Comparison of ENCODE assay signal across 8 cellular contexts in genomic region chr22:36065462-36065774, GRCh38. TPM values are rescaled to one million over a fixed set of nuclear protein-coding genes. Genes with fewer than 3 reads are reported as not detected.
DNase-seq lines count a peak whose midpoint lies in the region; ATAC-seq, FAIRE-seq and TF ChIP-seq lines count a peak whose summit lies in the region.

No MANE protein-coding gene starts in this region.

- H3K27me3 Mint-ChIP-seq in activated CD4-positive, alpha-beta T cell treated with anti-CD3 and anti-CD28 coated beads, Interleukin-2, amount 10 ng/mL, durations not matched to agents 24 days and 14 days: peaks cover 15% of the 10 kb centered on the region
- peaks cover 4% of the 10 kb centered on the region for H3K27me3 Mint-ChIP-seq in brain

- in situ Hi-C loops in HepG2 (cut with HindIII; ENCODE audit: extremely low pct_ligation_motif_present, low pct_unique_long_range_greater_than_20kb): loop anchor here (5.0 kb wide), 1 partner anchor 133 kb away; no protein-coding TSS in a partner anchor

- TF ChIP-seq CTCF in brain (conservative IDR thresholded peaks at IDR 0.05) (no peak), HepG2 (CRISPR knock-in tag; IDR thresholded peaks at IDR 0.05) (no peak), thyroid gland (IDR thresholded peaks at IDR 0.05) (no peak)

- no peak for TF ChIP-seq POLR2A in HepG2 (IDR thresholded peaks at IDR 0.05; ENCODE audit: insufficient read depth in 1 of 2, low read depth in 2 of 2, low read length in 2 of 2)
- no peak for TF ChIP-seq POLR2A in thyroid gland (IDR thresholded peaks at IDR 0.05)

- no peak for TF ChIP-seq EP300 in HepG2 (IDR thresholded peaks at IDR 0.05; ENCODE audit: low read depth in 2 of 2, low read length in 2 of 2)
- TF ChIP-seq EP300 in HepG2 (CRISPR knock-in tag; IDR thresholded peaks at IDR 0.05; ENCODE audit: borderline replicate concordance): no peak

- peak overlapping the region; percentile 77 for H3K27ac Mint-ChIP-seq in activated CD4-positive, alpha-beta T cell treated with anti-CD3 and anti-CD28 coated beads, Interleukin-2, amount 10 ng/mL, durations not matched to agents 24 days and 14 days
- peak overlapping the region; percentile 91 to 96 (median 92) for H3K27ac Mint-ChIP-seq in brain

- no peak for DNase-seq in activated CD4-positive, alpha-beta T cell treated with anti-CD3 and anti-CD28 coated beads, Interleukin-2, amount 10 ng/mL, durations not matched to agents 24 days and 14 days
- no peak for DNase-seq in activated CD4-positive, alpha-beta T cell treated with anti-CD3 and anti-CD28 coated beads, Interleukin-2, amount 50 U/mL, for 1 hour
- DNase-seq in HepG2 (ENCODE audit: low spot score): no peak
- no peak for DNase-seq in thyroid gland
- DNase-seq in activated CD8-positive, alpha-beta memory T cell treated with anti-CD3 and anti-CD28 coated beads, Interleukin-2, amount 50 U/mL, for 48 hours: no peak
- no peak for DNase-seq in frontal cortex (ENCODE audit: low spot score in 2 of 2)

- TSS peak; percentile 90 for BruUV-seq in HepG2 (replicated peaks; lab: Mats Ljungman, UMichigan)

- POLR2A ChIA-PET in HepG2 (lab: Yijun Ruan, JAX): interaction anchor here (0.8 to 2.3 kb wide), 9 partner anchors 13 to 185 kb away, joined by 3 to 20 read pairs (median 7); partner anchors contain the start of gene RBFOX2

- H3K4me3 Mint-ChIP-seq in activated CD4-positive, alpha-beta T cell treated with anti-CD3 and anti-CD28 coated beads, Interleukin-2, amount 10 ng/mL, durations not matched to agents 24 days and 14 days: peak overlapping the region; percentile 84
- H3K4me3 Mint-ChIP-seq in brain: peak overlapping the region; percentile 82 to 93 (median 89)

- H3K27me3 ChIP-seq in HepG2 (ENCODE audit: control insufficient read depth in 1 of 2, insufficient read depth in 2 of 2, low read length in 2 of 2) (no peaks in the 10 kb centered on the region), thyroid gland (no peaks in the 10 kb centered on the region)

- no peak for TF ChIP-seq RAD21 in HepG2 (CRISPR knock-in tag; IDR thresholded peaks at IDR 0.05)

- H3K9me3 ChIP-seq in HepG2 (ENCODE audit: low read length): no peaks in the 10 kb centered on the region
- no peaks in the 10 kb centered on the region for H3K9me3 ChIP-seq in thyroid gland

- ATAC-seq in HepG2: peak; percentile 77
- no peak for ATAC-seq in GM19463 (IDR thresholded peaks at IDR 0.05; ENCODE audit: unreplicated experiment)

- H3K4me3 ChIP-seq in HepG2 (replicated peaks in 1 of 3; ENCODE audit: insufficient read depth in 1 of 3, low read depth in 2 of 3, low read length in 3 of 3) (peak overlapping the region; percentile 46 to 75 (median 61)), thyroid gland (replicated peaks in 1 of 3) (peak overlapping the region in 2 of 3 donors; percentile 4 to 43)

- peak overlapping the region; percentile 71 for H3K9ac ChIP-seq in HepG2 (ENCODE audit: insufficient read depth, low read depth, low read length)

- CTCF ChIA-PET in HepG2 (lab: Yijun Ruan, JAX; ENCODE audit: low intra/inter-chr PET ratio, low total read pairs): interaction anchor here (0.7 to 3.0 kb wide), 7 partner anchors 23 to 438 kb away, joined by 3 to 32 read pairs (median 7); no protein-coding TSS in a partner anchor

- no peaks in the 10 kb centered on the region for H3K36me3 Mint-ChIP-seq in activated CD4-positive, alpha-beta T cell treated with anti-CD3 and anti-CD28 coated beads, Interleukin-2, amount 10 ng/mL, durations not matched to agents 24 days and 14 days (ENCODE audit: low read depth)
- no peaks in the 10 kb centered on the region for H3K36me3 Mint-ChIP-seq in brain

- peaks cover 15% of the 10 kb centered on the region for H3K4me1 ChIP-seq in HepG2 (ENCODE audit: insufficient read depth, low read length)
- H3K4me1 ChIP-seq in thyroid gland: no peaks in the 10 kb centered on the region

- FAIRE-seq in HepG2 (lab: Jason Lieb, UNC) (no peak), frontal cortex (lab: Jason Lieb, UNC) (no peak)

- H3K4me2 ChIP-seq in HepG2 (ENCODE audit: low read depth, low read length): peak overlapping the region; percentile 89

- H3K27ac ChIP-seq in HepG2 (ENCODE audit: extremely low read length, insufficient read depth, low read length) (no peak overlapping the region), thyroid gland (peak overlapping the region; percentile 73 to 93 (median 87))

- intact Hi-C loops in activated CD4-positive, alpha-beta T cell treated with anti-CD3 and anti-CD28 coated beads, Interleukin-2, amount 10 ng/mL, durations not matched to agents 24 days and 14 days (cut with micrococcal nuclease): loop anchor here (5.0 kb wide), 2 partner anchors 57 to 713 kb away; no protein-coding TSS in a partner anchor
- intact Hi-C loops in HepG2 (cut with micrococcal nuclease; ENCODE audit: unreplicated experiment) (loop anchor here (5.0 kb wide), 1 partner anchor 33 kb away; no protein-coding TSS in a partner anchor), thyroid gland (cut with DNase I) (loop anchor here (5.0 to 10.0 kb wide), 2 partner anchors 57 to 431 kb away; no protein-coding TSS in a partner anchor)

- no peaks in the 10 kb centered on the region for H4K20me1 ChIP-seq in HepG2 (ENCODE audit: insufficient read depth, low read length)

- H3K36me3 ChIP-seq in HepG2 (replicated peaks in 1 of 2; ENCODE audit: control insufficient read depth in 1 of 2, insufficient read depth in 2 of 2, low read length in 2 of 2) (no peaks in the 10 kb centered on the region), thyroid gland (no peaks in the 10 kb centered on the region)

- peak overlapping the region; percentile 94 for H2AFZ ChIP-seq in HepG2 (ENCODE audit: low read length)

- H3K79me2 ChIP-seq in HepG2 (ENCODE audit: insufficient read depth, low read length): no peaks in the 10 kb centered on the region

- no peaks in the 10 kb centered on the region for H3K9me3 Mint-ChIP-seq in activated CD4-positive, alpha-beta T cell treated with anti-CD3 and anti-CD28 coated beads, Interleukin-2, amount 10 ng/mL, durations not matched to agents 24 days and 14 days
- peaks cover 0 to 6% (median 0%) of the 10 kb centered on the region in 5 experiments for H3K9me3 Mint-ChIP-seq in brain

- H3K4me1 Mint-ChIP-seq in activated CD4-positive, alpha-beta T cell treated with anti-CD3 and anti-CD28 coated beads, Interleukin-2, amount 10 ng/mL, durations not matched to agents 24 days and 14 days: peaks cover 8% of the 10 kb centered on the region
- peaks cover 18% of the 10 kb centered on the region for H3K4me1 Mint-ChIP-seq in brain

- WGBS in HepG2 (ENCODE audit: low lambda C conversion rate): 0% methylated on average over 3 of the region's 5 CpGs
- WGBS in thyroid gland, 2 donors: 7 to 12% methylated on average over 5 of the region's 5 CpGs

TF ChIP-seq in HepG2, 621 proteins besides CTCF, POLR2A, EP300 and RAD21 (continues in another document):
- TF ChIP-seq FLYWCH1 (CRISPR knock-in tag; IDR thresholded peaks at IDR 0.05): no peak
- TF ChIP-seq NCOA2 (CRISPR knock-in tag; IDR thresholded peaks at IDR 0.05): no peak
- TF ChIP-seq ETV6 (CRISPR knock-in tag; conservative IDR thresholded peaks at IDR 0.05): no peak
- no peak for TF ChIP-seq GFI1 (CRISPR knock-in tag; IDR thresholded peaks at IDR 0.05; ENCODE audit: borderline replicate concordance)
- TF ChIP-seq ZSCAN21 (CRISPR knock-in tag; IDR thresholded peaks at IDR 0.05; ENCODE audit: borderline replicate concordance): 0 out of 2 replicates have a peak, but pooled peaks have one; percentile 0
- TF ChIP-seq, protein P1, sequence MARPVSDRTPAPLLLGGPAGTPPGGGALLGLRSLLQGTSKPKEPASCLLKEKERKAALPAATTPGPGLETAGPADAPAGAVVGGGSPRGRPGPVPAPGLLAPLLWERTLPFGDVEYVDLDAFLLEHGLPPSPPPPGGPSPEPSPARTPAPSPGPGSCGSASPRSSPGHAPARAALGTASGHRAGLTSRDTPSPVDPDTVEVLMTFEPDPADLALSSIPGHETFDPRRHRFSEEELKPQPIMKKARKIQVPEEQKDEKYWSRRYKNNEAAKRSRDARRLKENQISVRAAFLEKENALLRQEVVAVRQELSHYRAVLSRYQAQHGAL (CRISPR knock-in tag; IDR thresholded peaks at IDR 0.05; ENCODE audit: not compliant biosample characterization): no peak
- no peak for TF ChIP-seq HDAC6 (IDR thresholded peaks at IDR 0.05; ENCODE audit: low read depth, low read length)
- TF ChIP-seq ATF7-NPFF (CRISPR knock-in tag; IDR thresholded peaks at IDR 0.05; ENCODE audit: low read depth): no peak
- TF ChIP-seq IRF2 (CRISPR knock-in tag; IDR thresholded peaks at IDR 0.05): no peak
- TF ChIP-seq NONO (IDR thresholded peaks at IDR 0.05): no peak
- TF ChIP-seq NONO (CRISPR knock-in tag; conservative IDR thresholded peaks at IDR 0.05): 0 out of 2 replicates have a peak, but pooled peaks have one; percentile 39

RNA-seq across cellular contexts. Expression of gene RBFOX2, which starts 36.8 kb away (rescaled TPM):
- total RNA-seq in activated CD4-positive, alpha-beta T cell treated with anti-CD3 and anti-CD28 coated beads, Interleukin-2, amount 10 ng/mL, durations not matched to agents 24 days and 14 days: 3.6 and 3.9 TPM in 2 replicates
- polyA plus RNA-seq in brain (ENCODE audit: insufficient read depth, low read depth, low replicate concordance): 67.0 TPM
- 36.9 and 37.3 TPM in 2 replicates for total RNA-seq in HepG2 (2016; rRNA removed; fragmentation: Illumina TruSeq; extraction: Trizol)
- total RNA-seq in HepG2 (2016; cell fraction: cytosol; rRNA removed; fragmentation: Illumina TruSeq; extraction: Trizol; ENCODE audit: low read depth): 4.1 and 5.4 TPM in 2 replicates
- total RNA-seq in HepG2 (2016; cell fraction: insoluble cytoplasmic fraction; rRNA removed; fragmentation: Illumina TruSeq; extraction: Trizol): 29.4 and 37.9 TPM in 2 replicates
- 12.7 and 14.1 TPM in 2 replicates for total RNA-seq in HepG2 (2016; cell fraction: membrane; rRNA removed; fragmentation: Illumina TruSeq; extraction: Trizol)
- total RNA-seq in HepG2 (2016; cell fraction: nucleus; rRNA removed; fragmentation: Illumina TruSeq; extraction: Trizol): 40.3 and 46.5 TPM in 2 replicates
- polyA plus RNA-seq in HepG2 (2011; rRNA removed): 39.8 and 40.4 TPM in 2 replicates
- polyA plus RNA-seq in HepG2 (2011; cell fraction: cytosol; rRNA removed): 32.4 and 33.2 TPM in 2 replicates
- 47.0 and 52.8 TPM in 2 replicates for polyA plus RNA-seq in HepG2 (2011; cell fraction: nucleus; rRNA removed)
- 25.9 and 28.2 TPM in 2 replicates for polyA plus RNA-seq in HepG2 (2012)
- 3.8 and 4.4 TPM in 2 replicates for polyA plus RNA-seq in HepG2 (2016; cell fraction: cytosol; fragmentation: Illumina TruSeq; extraction: Trizol; ENCODE audit: low read depth)
- 27.0 and 32.5 TPM in 2 replicates for polyA plus RNA-seq in HepG2 (2016; cell fraction: insoluble cytoplasmic fraction; fragmentation: Illumina TruSeq; extraction: Trizol; ENCODE audit: low read depth)
- polyA plus RNA-seq in HepG2 (2016; cell fraction: membrane; fragmentation: Illumina TruSeq; extraction: Trizol; ENCODE audit: low read depth): 6.8 and 8.3 TPM in 2 replicates
- polyA plus RNA-seq in HepG2 (2016; cell fraction: nucleus; fragmentation: Illumina TruSeq; extraction: Trizol; ENCODE audit: insufficient read depth, low read depth): 34.2 and 36.8 TPM in 2 replicates
- 64.1 and 120 TPM in 2 replicates for polyA minus RNA-seq in HepG2 (2011; rRNA and poly(A)+ RNA removed; ENCODE audit: low replicate concordance)
- polyA minus RNA-seq in HepG2 (2011; cell fraction: cytosol; rRNA and poly(A)+ RNA removed): 20.7 and 23.3 TPM in 2 replicates
- polyA minus RNA-seq in HepG2 (2011; cell fraction: nucleus; rRNA and poly(A)+ RNA removed): 58.3 and 60.9 TPM in 2 replicates
- 100 to 1,000 TPM; 103 to 139 (median 108) TPM for total RNA-seq in thyroid gland
- 390 TPM for total RNA-seq in frontal cortex
